ENCODE assay signal across 24 cellular contexts in genomic region chr17:62753562-62753961, GRCh38. TPM values are rescaled to one million over a fixed set of nuclear protein-coding genes. Genes with fewer than 3 reads are reported as not detected.
DNase-seq lines count a peak whose midpoint lies in the region; ATAC-seq and TF ChIP-seq lines count a peak whose summit lies in the region.
"Had no signal": no experiment of that assay in that cellular context is flagged by ENCODE, and none has a peak within 500 bp of the region (broad histone marks: within the 10 kb centered on the region; RNA-seq: fewer than 3 reads in every experiment).

No MANE protein-coding gene starts in this region.

- no TSS peak for BruUV-seq in IMR-90 (replicated peaks; lab: Mats Ljungman, UMichigan)

- H2BK20ac ChIP-seq in IMR-90 (ENCODE audit: low read depth, low read length) = peak overlapping the region; percentile 48

- no peak overlapping the region for H3K4me3 Mint-ChIP-seq in central memory CD8-positive, alpha-beta T cell
- H3K4me3 Mint-ChIP-seq: CD14-positive monocyte; CD4-positive, alpha-beta T cell; CD8-positive, alpha-beta memory T cell had no signal

- H2AK5ac ChIP-seq in IMR-90 (ENCODE audit: low read depth, low read length) (peak overlapping the region; percentile 87; the same call in 1 of the 2 replicates), trophoblast cell (ENCODE audit: low read length) (peak overlapping the region; percentile 75)

- no peak overlapping the region for H4K5ac ChIP-seq in IMR-90 (ENCODE audit: low read depth, low read length)

- peaks cover 6% of the 10 kb centered on the region; the same call in 1 of the 2 replicates for H3K9me1 ChIP-seq in IMR-90 (ENCODE audit: insufficient read depth, low read length)

- dilution Hi-C loops in IMR-90 (cut with HindIII; ENCODE audit: low sequenced_read_pairs, unreplicated experiment) = no loop called here

- WGBS in IMR-90 (ENCODE audit: extremely low coverage in 2 of 2, insufficient read length in 1 of 2), 2 experiments = 91% methylated on average over 3 of the region's 7 CpGs; no CpG with 5 or more reads in 1 of the 2 experiments
- no CpG with 5 or more reads among the region's 7 CpGs for WGBS in trophoblast cell (ENCODE audit: extremely low coverage, insufficient coverage, insufficient read length)

- H4K8ac ChIP-seq in IMR-90 (ENCODE audit: low read depth in 2 of 2, low read length in 2 of 2) (peak overlapping the region; percentile 57 to 75; a peak in 3 of 4 replicates), trophoblast cell (ENCODE audit: low read depth, low read length) (no peak overlapping the region)

- H3K27me3 ChIP-seq in IMR-90 (ENCODE audit: control insufficient read depth, insufficient read depth, low read length) (no peaks in the 10 kb centered on the region), trophoblast cell (ENCODE audit: insufficient read depth, low read length) (no peaks in the 10 kb centered on the region)
- H3K27me3 ChIP-seq: BE2C; BLaER1 treated with 17β-estradiol and CSF1 and Interleukin-3, amounts not matched to agents 10 nM and 100 nM had no signal

- H3K4me2 ChIP-seq in IMR-90 (ENCODE audit: low read depth, low read length) (no peak overlapping the region), trophoblast cell (ENCODE audit: low read length) (no peak overlapping the region)
- H3K4me2 ChIP-seq: A549; BLaER1 treated with 17β-estradiol and CSF1 and Interleukin-3, amounts not matched to agents 10 nM and 100 nM had no signal

- TF ChIP-seq RAD21 in IMR-90 (IDR thresholded peaks at IDR 0.05; ENCODE audit: low read length) = no peak

- H2BK15ac ChIP-seq in IMR-90 (ENCODE audit: low read depth, low read length) = peak overlapping the region; percentile 90; the same call in 1 of the 3 replicates

- no peaks in the 10 kb centered on the region for H4K20me1 ChIP-seq in IMR-90 (ENCODE audit: insufficient read depth, low read length)
- H4K20me1 ChIP-seq: BLaER1 treated with 17β-estradiol and CSF1 and Interleukin-3, amounts not matched to agents 10 nM and 100 nM had no signal

- H2AFZ ChIP-seq in IMR-90 (replicated peaks; ENCODE audit: low read length, poor library complexity) = no peak overlapping the region
- H2AFZ ChIP-seq in trophoblast cell (ENCODE audit: insufficient read depth, low read length, poor library complexity) = no peak overlapping the region

- peaks cover 5% of the 10 kb centered on the region for H3K36me3 Mint-ChIP-seq in central memory CD8-positive, alpha-beta T cell (ENCODE audit: insufficient read depth)
- H3K36me3 Mint-ChIP-seq: CD14-positive monocyte; CD8-positive, alpha-beta memory T cell had no signal

- H2AK9ac ChIP-seq in IMR-90 (replicated peaks; ENCODE audit: low read depth, low read length, poor library complexity) = peak overlapping the region; percentile 22

- H3K4me1 ChIP-seq in IMR-90 (ENCODE audit: control insufficient read depth, insufficient read depth, low read length) (peaks cover 14% of the 10 kb centered on the region), trophoblast cell (ENCODE audit: control insufficient read depth in 1 of 2, insufficient read depth in 2 of 2, low read length in 2 of 2) (peaks cover 12 to 14% of the 10 kb centered on the region in 2 experiments)
- H3K4me1 ChIP-seq: A549 had no signal

- no peak overlapping the region for H4K12ac ChIP-seq in trophoblast cell (ENCODE audit: low read depth, low read length)

- no peaks in the 10 kb centered on the region for H3K79me1 ChIP-seq in IMR-90 (ENCODE audit: low read depth in 1 of 2, low read length in 2 of 2)
- H3K79me1 ChIP-seq in trophoblast cell (ENCODE audit: low read length) = peaks cover 13% of the 10 kb centered on the region

- H2BK120ac ChIP-seq in IMR-90 (ENCODE audit: low read depth, low read length) (peak overlapping the region; percentile 80), trophoblast cell (ENCODE audit: insufficient read depth, low read length, poor library complexity) (peak overlapping the region; percentile 14)

- H4K91ac ChIP-seq in IMR-90 (ENCODE audit: insufficient read depth, low read depth, low read length) (peak overlapping the region; percentile 43), trophoblast cell (ENCODE audit: low read depth, low read length) (peak overlapping the region; percentile 40)

- TF ChIP-seq POLR2A in IMR-90 (IDR thresholded peaks at IDR 0.05; ENCODE audit: low read depth, low read length) = no peak

- peak overlapping the region; percentile 66 for H3K4ac ChIP-seq in IMR-90 (ENCODE audit: low read depth, low read length)
- H3K4ac ChIP-seq in trophoblast cell (ENCODE audit: low read depth, low read length) = no peak overlapping the region

- H3K27ac ChIP-seq in IMR-90 (ENCODE audit: insufficient read depth, low read length) (no peak overlapping the region), trophoblast cell (ENCODE audit: low read depth, low read length) (no peak overlapping the region)
- H3K27ac ChIP-seq: A549; BLaER1 treated with 17β-estradiol and CSF1 and Interleukin-3, amounts not matched to agents 10 nM and 100 nM had no signal

- H3K9me3 ChIP-seq in IMR-90 (ENCODE audit: control insufficient read depth, insufficient read depth, low read length) (no peaks in the 10 kb centered on the region), trophoblast cell (ENCODE audit: insufficient read depth, low read depth, low read length) (no peaks in the 10 kb centered on the region)
- H3K9me3 ChIP-seq: A549; BE2C; BLaER1 treated with 17β-estradiol and CSF1 and Interleukin-3, amounts not matched to agents 10 nM and 100 nM had no signal

- POLR2A ChIA-PET in IMR-90 (lab: Charles Lee; ENCODE audit: unreplicated experiment) = no interaction called here

- CTCF ChIA-PET in IMR-90 (lab: Yijun Ruan, JAX) = no interaction called here

- H3K56ac ChIP-seq in IMR-90 (ENCODE audit: extremely low read depth, insufficient read depth, low read length) = no peak overlapping the region

- intact Hi-C loops in IMR-90 (cut with micrococcal nuclease) = no loop called here

- H3K79me2 ChIP-seq in trophoblast cell (ENCODE audit: control insufficient read depth, insufficient read depth, low read length, poor library complexity) = no peaks in the 10 kb centered on the region

- H2BK5ac ChIP-seq in IMR-90 (ENCODE audit: low read depth, low read length, poor library complexity, severe bottlenecking) (no peak overlapping the region), trophoblast cell (ENCODE audit: low read depth, low read length, poor library complexity) (no peak overlapping the region)

- peak overlapping the region; percentile 10 for H3K27ac Mint-ChIP-seq in central memory CD8-positive, alpha-beta T cell (ENCODE audit: low read depth)
- H3K27ac Mint-ChIP-seq: CD4-positive, alpha-beta T cell had no signal

- in situ Hi-C loops in IMR-90 (cut with MboI; ENCODE audit: low sequenced_read_pairs) = no loop called here

- H3K4me3 ChIP-seq in IMR-90 (ENCODE audit: insufficient read depth, low read depth, low read length) = no peak overlapping the region
- no peak overlapping the region for H3K4me3 ChIP-seq in trophoblast cell (ENCODE audit: low read depth, low read length)
- H3K4me3 ChIP-seq: A549; BLaER1 treated with 17β-estradiol and CSF1 and Interleukin-3, amounts not matched to agents 10 nM and 100 nM; GM12878 had no signal

- no peak overlapping the region for H3K18ac ChIP-seq in IMR-90 (ENCODE audit: low read depth, low read length)
- no peak overlapping the region for H3K18ac ChIP-seq in trophoblast cell (ENCODE audit: low read length)

- H3K4me1 Mint-ChIP-seq in central memory CD8-positive, alpha-beta T cell = no peaks in the 10 kb centered on the region
- H3K4me1 Mint-ChIP-seq: CD14-positive monocyte; CD8-positive, alpha-beta memory T cell had no signal

- ATAC-seq in IMR-90 (ENCODE audit: low read depth) (no peak), HG03196 (IDR thresholded peaks at IDR 0.05; ENCODE audit: unreplicated experiment) (no peak), GM21381 (IDR thresholded peaks at IDR 0.05; ENCODE audit: unreplicated experiment) (no peak)
- no peak for ATAC-seq in central memory CD8-positive, alpha-beta T cell (replicated peaks; ENCODE audit: extremely low read depth, poor library complexity, severe bottlenecking)
- ATAC-seq: A549, GM12878 had no signal

- DNase-seq in IMR-90 (no peak), islet precursor cell (peak; percentile 43), trophoblast cell (no peak), KG1 (lab: John Stamatoyannopoulos, UW) (no peak)
- DNase-seq in central memory CD8-positive, alpha-beta T cell (ENCODE audit: low spot score in 2 of 2) = no peak
- DNase-seq: 8988T; ACHN; AML-193; BE2C; CD4-positive, alpha-beta T cell; CD8-positive, alpha-beta memory T cell; DMS 273 treated with DMSO at 0.1 percent for 48 hours; DMS79; EL; GDM1; GOT3; H7; HCEC 1CT had no signal

- H3K9ac ChIP-seq in IMR-90 (ENCODE audit: low read depth, low read length) = no peak overlapping the region
- H3K9ac ChIP-seq in trophoblast cell (ENCODE audit: low read length) = no peak overlapping the region
- H3K9ac ChIP-seq: BLaER1 treated with 17β-estradiol and CSF1 and Interleukin-3, amounts not matched to agents 10 nM and 100 nM had no signal

- peaks cover 9% of the 10 kb centered on the region for H3K27me3 Mint-ChIP-seq in central memory CD8-positive, alpha-beta T cell

- H3K9me3 Mint-ChIP-seq in central memory CD8-positive, alpha-beta T cell = no peaks in the 10 kb centered on the region
- H3K9me3 Mint-ChIP-seq: CD14-positive monocyte; CD4-positive, alpha-beta T cell; CD8-positive, alpha-beta memory T cell had no signal

- H2BK12ac ChIP-seq in trophoblast cell (ENCODE audit: low read length) = peak overlapping the region; percentile 91

- H3K14ac ChIP-seq in IMR-90 (replicated peaks; ENCODE audit: low read depth, low read length) (no peak overlapping the region), trophoblast cell (ENCODE audit: low read length) (peak overlapping the region; percentile 0)

- H3K23ac ChIP-seq in IMR-90 (ENCODE audit: low read depth, low read length) (no peak overlapping the region), trophoblast cell (ENCODE audit: low read length) (no peak overlapping the region)

- no peak for TF ChIP-seq CTCF in IMR-90 (conservative IDR thresholded peaks at IDR 0.05; ENCODE audit: low read depth, low read length)

- H3K36me3 ChIP-seq in IMR-90 (ENCODE audit: control insufficient read depth, insufficient read depth, low read length) (no peaks in the 10 kb centered on the region), trophoblast cell (ENCODE audit: control insufficient read depth in 1 of 2, insufficient read depth in 2 of 2, low read length in 2 of 2) (no peaks in the 10 kb centered on the region)
- H3K36me3 ChIP-seq: BE2C; BLaER1 treated with 17β-estradiol and CSF1 and Interleukin-3, amounts not matched to agents 10 nM and 100 nM had no signal

RNA-seq across cellular contexts. Expression of gene MARCHF10, which starts 54.6 kb away (rescaled TPM):
- total RNA-seq in IMR-90 (2012; rRNA removed) = under 0.01 and 0.18 TPM in 2 replicates
- polyA plus RNA-seq in IMR-90 (2012; rRNA removed) = 0.10 and 0.74 TPM in 2 replicates
- polyA plus RNA-seq in IMR-90 (2012; cell fraction: cytosol; rRNA removed) = 0.33 and 0.42 TPM in 2 replicates
- polyA plus RNA-seq in IMR-90 (2012; cell fraction: nucleus; rRNA removed; ENCODE audit: low replicate concordance) = 0.50 and 1.2 TPM in 2 replicates
- polyA plus RNA-seq in trophoblast cell (2013) = 0.62 and 0.69 TPM in 2 replicates
- total RNA-seq: CD4-positive, alpha-beta T cell; CD8-positive, alpha-beta memory T cell had no signal
- polyA plus RNA-seq: CD14-positive monocyte had no signal
